In the genomic region with DNA sequence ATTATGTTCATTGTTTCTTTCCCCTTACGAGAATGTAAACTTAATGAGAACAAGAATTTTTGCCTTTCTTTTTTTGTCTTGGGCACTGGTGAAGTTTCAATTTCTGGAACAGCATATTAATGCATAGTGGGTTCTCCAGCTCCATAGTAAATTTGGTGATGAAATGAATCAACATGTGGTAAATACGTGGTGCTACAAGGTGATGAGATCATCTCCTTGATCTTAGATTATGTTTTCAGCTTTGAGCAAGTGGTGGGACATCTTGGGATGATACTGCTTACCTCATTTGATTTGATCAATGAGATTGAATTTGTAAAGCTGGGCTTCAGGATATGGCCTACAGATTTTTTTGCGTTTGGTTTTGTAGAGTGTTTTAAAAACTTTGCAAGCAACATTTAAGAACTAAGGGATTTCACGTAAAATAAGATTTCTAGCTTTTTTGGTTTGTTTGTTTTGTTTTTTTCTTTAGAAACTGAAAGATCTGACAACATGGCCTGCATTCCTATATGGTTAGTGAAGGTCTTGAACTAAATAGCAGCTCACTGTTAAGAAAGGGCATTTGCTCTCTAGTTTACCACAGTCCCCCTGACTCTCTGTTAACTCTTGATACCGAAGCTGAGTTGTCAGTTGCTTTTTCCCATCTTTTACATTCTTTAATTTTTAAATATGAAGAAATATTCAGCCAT, we compare ENCODE assay signal across 17 cellular contexts. TPM values are rescaled to one million over a fixed set of nuclear protein-coding genes. Genes with fewer than 3 reads are reported as not detected.
DNase-seq lines count a peak whose midpoint lies in the region; ATAC-seq and TF ChIP-seq lines count a peak whose summit lies in the region.
"Had no signal": no experiment of that assay in that cellular context is flagged by ENCODE, and none has a peak within 500 bp of the region (broad histone marks: within the 10 kb centered on the region; RNA-seq: fewer than 3 reads in every experiment).

No MANE protein-coding gene starts in this region.

- H3K27ac ChIP-seq in ACC112 (ENCODE audit: low read depth, low read length) (peak overlapping the region; percentile 18; the same call in 1 of the 2 replicates), GM23338 (ENCODE audit: low read depth) (no peak overlapping the region)
- H3K27ac ChIP-seq: gastrocnemius medialis, HL-60, suprapubic skin had no signal

- H3K9me2 ChIP-seq in GM23338 (ENCODE audit: insufficient read depth) = no peaks in the 10 kb centered on the region

- H3K9me3 Mint-ChIP-seq in GM23338 (0 out of 3 replicates have a peak, but pooled peaks cover 6% of the 10 kb centered on the region), immature natural killer cell (no peaks in the 10 kb centered on the region)
- no peaks in the 10 kb centered on the region for H3K9me3 Mint-ChIP-seq in activated T-helper 2 cell treated with anti-CD3 and anti-CD28 coated beads, Interferon-gamma antibody, Interleukin-2, Interleukin-4, amounts not matched to agents 10 μg/mL and 5 μg/mL and 100 μg/mL, durations not matched to agents 14 hours and 24 hours and 36 hours

- H3K27me3 ChIP-seq in ACC112 (ENCODE audit: insufficient read depth, low read length) = no peaks in the 10 kb centered on the region
- H3K27me3 ChIP-seq in GM23338 (ENCODE audit: insufficient read depth) = no peaks in the 10 kb centered on the region
- H3K27me3 ChIP-seq: gastrocnemius medialis, suprapubic skin had no signal

- 0 out of 2 replicates have a peak, but pooled peaks cover 9% of the 10 kb centered on the region for H4K20me1 ChIP-seq in GM23338 (replicated peaks; ENCODE audit: insufficient read depth)

- H3F3A ChIP-seq in GM23338 (replicated peaks; ENCODE audit: low read depth) = no peaks in the 10 kb centered on the region

- TF ChIP-seq POLR2A in erythroblast (IDR thresholded peaks at IDR 0.05; ENCODE audit: low read length) = no peak

- H3K4me2 ChIP-seq in GM23338 = no peak overlapping the region

- no peak overlapping the region for H2AFZ ChIP-seq in ACC112 (ENCODE audit: low read length, unreplicated experiment)
- no peak overlapping the region for H2AFZ ChIP-seq in GM23338

- peaks cover 43% of the 10 kb centered on the region for H3K4me1 Mint-ChIP-seq in GM23338
- peaks cover 40% of the 10 kb centered on the region for H3K4me1 Mint-ChIP-seq in activated T-helper 2 cell treated with anti-CD3 and anti-CD28 coated beads, Interferon-gamma antibody, Interleukin-2, Interleukin-4, amounts not matched to agents 10 μg/mL and 5 μg/mL and 100 μg/mL, durations not matched to agents 14 hours and 24 hours and 36 hours (ENCODE audit: low read depth)
- peaks cover 69 to 98% of the 10 kb centered on the region in 2 donors for H3K4me1 Mint-ChIP-seq in immature natural killer cell

- H3K79me2 ChIP-seq in ACC112 (ENCODE audit: control insufficient read depth, insufficient read depth, low read length, unreplicated experiment) (peaks cover 98% of the 10 kb centered on the region), GM23338 (replicated peaks; ENCODE audit: insufficient read depth) (peaks cover 100% of the 10 kb centered on the region)

- no peak for ATAC-seq in GM23338
- no peak for ATAC-seq in GM18861 (IDR thresholded peaks at IDR 0.05; ENCODE audit: unreplicated experiment)
- ATAC-seq in HG02571 (IDR thresholded peaks at IDR 0.05; ENCODE audit: unreplicated experiment) = no peak
- ATAC-seq: gastrocnemius medialis had no signal

- peak overlapping the region; percentile 23; the same call in 1 of the 2 replicates for H3K27ac Mint-ChIP-seq in GM23338
- peak overlapping the region; percentile 67 for H3K27ac Mint-ChIP-seq in activated T-helper 2 cell treated with anti-CD3 and anti-CD28 coated beads, Interferon-gamma antibody, Interleukin-2, Interleukin-4, amounts not matched to agents 10 μg/mL and 5 μg/mL and 100 μg/mL, durations not matched to agents 14 hours and 24 hours and 36 hours
- peak overlapping the region in 5 of 6 donors; percentile 2 to 62 (median 50) for H3K27ac Mint-ChIP-seq in immature natural killer cell

- H3K36me3 Mint-ChIP-seq in GM23338 (ENCODE audit: low read depth) (peaks cover 33% of the 10 kb centered on the region), immature natural killer cell (peaks cover 0 to 14% (median 3%) of the 10 kb centered on the region in 3 donors)
- peaks cover 15% of the 10 kb centered on the region for H3K36me3 Mint-ChIP-seq in activated T-helper 2 cell treated with anti-CD3 and anti-CD28 coated beads, Interferon-gamma antibody, Interleukin-2, Interleukin-4, amounts not matched to agents 10 μg/mL and 5 μg/mL and 100 μg/mL, durations not matched to agents 14 hours and 24 hours and 36 hours (ENCODE audit: low read depth)

- no peak for TF ChIP-seq CTCF in GM23338 (conservative IDR thresholded peaks at IDR 0.05; ENCODE audit: low read depth in 2 of 2)

- H3K4me3 Mint-ChIP-seq in GM23338 (no peak overlapping the region), immature natural killer cell (no peak overlapping the region)
- no peak overlapping the region for H3K4me3 Mint-ChIP-seq in activated T-helper 2 cell treated with anti-CD3 and anti-CD28 coated beads, Interferon-gamma antibody, Interleukin-2, Interleukin-4, amounts not matched to agents 10 μg/mL and 5 μg/mL and 100 μg/mL, durations not matched to agents 14 hours and 24 hours and 36 hours (ENCODE audit: low read depth)

- DNase-seq in GM23338 (ENCODE audit: low spot score) (no peak), immature natural killer cell (no peak), erythroblast (lab: John Stamatoyannopoulos, UW) (no peak)
- no peak for DNase-seq in activated T-helper 2 cell treated with anti-CD3 and anti-CD28 coated beads, Interferon-gamma antibody, Interleukin-2, Interleukin-4, amounts not matched to agents 10 μg/mL and 5 μg/mL and 100 μg/mL, durations not matched to agents 14 hours and 24 hours and 36 hours (ENCODE audit: low spot score)
- no peak for DNase-seq in stimulated activated CD4-positive, alpha-beta T cell treated with anti-CD3 and anti-CD28 coated beads, Interleukin-15, amount 100 ng/mL, for 24 hours
- DNase-seq: effector CD4-positive, alpha-beta T cell; gastrocnemius medialis; Kasumi-1; NCI-H1694; NCI-H524; OCI-M1; SW 1271 had no signal

- H3K4me3 ChIP-seq in ACC112 (ENCODE audit: low read depth, low read length) (no peak overlapping the region), GM23338 (no peak overlapping the region)
- H3K4me3 ChIP-seq: gastrocnemius medialis, suprapubic skin had no signal

- H3K36me3 ChIP-seq in ACC112 (ENCODE audit: insufficient read depth, low read length) (peaks cover 25% of the 10 kb centered on the region), GM23338 (ENCODE audit: insufficient read depth) (no peaks in the 10 kb centered on the region; the same call in 1 of the 2 replicates)
- H3K36me3 ChIP-seq: gastrocnemius medialis, suprapubic skin had no signal

- H3K27me3 Mint-ChIP-seq in GM23338 (ENCODE audit: insufficient read depth, low read depth, poor library complexity) = no peaks in the 10 kb centered on the region
- no peaks in the 10 kb centered on the region for H3K27me3 Mint-ChIP-seq in activated T-helper 2 cell treated with anti-CD3 and anti-CD28 coated beads, Interferon-gamma antibody, Interleukin-2, Interleukin-4, amounts not matched to agents 10 μg/mL and 5 μg/mL and 100 μg/mL, durations not matched to agents 14 hours and 24 hours and 36 hours (ENCODE audit: low read depth)
- H3K27me3 Mint-ChIP-seq in immature natural killer cell (ENCODE audit: low read depth in 3 of 3) = peaks cover 0 to 1% (median 0%) of the 10 kb centered on the region in 3 donors

- peaks cover 71% of the 10 kb centered on the region for H3K4me1 ChIP-seq in ACC112 (ENCODE audit: control insufficient read depth, insufficient read depth, low read length, unreplicated experiment)
- H3K4me1 ChIP-seq in GM23338 (ENCODE audit: insufficient read depth) = peaks cover 34% of the 10 kb centered on the region

- intact Hi-C loops in activated T-helper 2 cell treated with anti-CD3 and anti-CD28 coated beads, Interferon-gamma antibody, Interleukin-2, Interleukin-4, amounts not matched to agents 10 μg/mL and 5 μg/mL and 100 μg/mL, durations not matched to agents 14 hours and 24 hours and 36 hours (cut with micrococcal nuclease) = loop anchor here (2.0 to 10.0 kb wide), 5 partner anchors 22 to 127 kb away; a partner anchor contains a TSS

TF ChIP-seq in GM23338, 12 proteins besides CTCF, POLR2A, EP300 and RAD21 (continues in another document):
- TF ChIP-seq POLR2AphosphoS5 (IDR thresholded peaks at IDR 0.05; ENCODE audit: low read depth) = no peak
- no peak for TF ChIP-seq NANOG (IDR thresholded peaks at IDR 0.05; ENCODE audit: borderline replicate concordance)
- TF ChIP-seq EZH2 (IDR thresholded peaks at IDR 0.05; ENCODE audit: low read depth, unreplicated experiment) = no peak
- no peak for TF ChIP-seq JUNB (IDR thresholded peaks at IDR 0.05; ENCODE audit: unreplicated experiment)
- TF ChIP-seq ZNF331 (CRISPR knock-in tag; IDR thresholded peaks at IDR 0.05; ENCODE audit: low read depth) = no peak

RNA-seq across cellular contexts. Expression of a gene that starts 45.6 kb away (rescaled TPM):
- total RNA-seq in GM23338 (2014; rRNA removed; shearing (Covaris generic)) = 45.0 and 55.4 TPM in 2 replicates
- 17.8 and 19.1 TPM in 2 replicates for polyA plus RNA-seq in GM23338 (2016; fragmentation: Nextera tagmentation; extraction: Ambion mirVana)
- total RNA-seq in activated T-helper 2 cell treated with anti-CD3 and anti-CD28 coated beads, Interferon-gamma antibody, Interleukin-2, Interleukin-4, amounts not matched to agents 10 μg/mL and 5 μg/mL and 100 μg/mL, durations not matched to agents 14 hours and 24 hours and 36 hours = 24.7 and 26.9 TPM in 2 replicates
- polyA plus RNA-seq in immature natural killer cell = 10 to 100 TPM; 19.7 to 46.1 (median 24.4) TPM
